ENCODE assay signal across 2 cellular contexts in the genomic region with DNA sequence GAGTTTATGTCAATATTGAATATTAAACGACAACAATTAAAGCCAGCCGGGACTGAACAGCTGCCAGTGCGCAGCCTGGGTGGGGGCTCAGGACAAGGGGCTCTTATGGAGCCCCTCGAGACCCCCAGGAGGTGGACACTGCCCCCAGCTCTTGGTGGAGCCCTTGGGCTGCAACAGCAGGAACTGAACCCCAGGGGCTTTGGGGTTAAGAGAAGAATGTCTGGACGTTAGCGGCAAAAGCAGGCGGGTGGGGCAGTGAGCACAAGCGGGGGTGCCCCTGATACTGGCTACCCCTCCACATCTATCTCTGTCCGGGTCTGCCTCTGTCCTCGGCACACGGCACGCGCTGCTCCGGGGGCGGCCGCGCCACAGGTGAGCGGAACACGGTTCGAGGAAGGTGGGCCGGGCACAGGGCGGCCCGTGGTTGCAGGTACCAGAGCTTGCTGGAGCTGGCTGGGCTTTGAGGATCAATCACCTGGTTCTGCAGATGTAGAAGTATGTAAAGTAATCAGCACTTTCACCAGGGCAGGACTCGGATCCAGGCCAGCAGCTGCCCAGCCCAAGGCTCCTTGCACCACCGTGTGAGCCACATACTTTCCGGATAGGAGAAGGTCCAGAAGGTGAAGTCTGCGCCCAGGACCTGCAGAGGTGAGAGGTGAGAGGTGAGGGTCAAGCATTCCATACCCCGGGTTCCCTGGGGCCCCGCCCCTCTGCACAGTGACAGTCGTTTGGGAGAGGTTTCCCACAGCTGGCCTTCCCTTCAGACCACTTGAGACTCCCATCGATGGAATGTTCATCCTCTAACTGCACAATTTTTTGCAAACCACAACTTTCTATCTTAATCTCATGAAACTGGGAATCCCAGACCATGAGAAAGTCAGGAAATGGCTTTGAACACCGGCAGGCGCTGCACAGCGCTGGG.
TF ChIP-seq lines count a peak whose summit lies in the region.

No MANE protein-coding gene starts in this region.

TF ChIP-seq in SK-N-SH treated with all-trans-retinoic acid at 6 μM for 48 hours, 23 proteins besides CTCF, POLR2A, EP300 and RAD21 (continued from another document):
- TF ChIP-seq, protein P1, sequence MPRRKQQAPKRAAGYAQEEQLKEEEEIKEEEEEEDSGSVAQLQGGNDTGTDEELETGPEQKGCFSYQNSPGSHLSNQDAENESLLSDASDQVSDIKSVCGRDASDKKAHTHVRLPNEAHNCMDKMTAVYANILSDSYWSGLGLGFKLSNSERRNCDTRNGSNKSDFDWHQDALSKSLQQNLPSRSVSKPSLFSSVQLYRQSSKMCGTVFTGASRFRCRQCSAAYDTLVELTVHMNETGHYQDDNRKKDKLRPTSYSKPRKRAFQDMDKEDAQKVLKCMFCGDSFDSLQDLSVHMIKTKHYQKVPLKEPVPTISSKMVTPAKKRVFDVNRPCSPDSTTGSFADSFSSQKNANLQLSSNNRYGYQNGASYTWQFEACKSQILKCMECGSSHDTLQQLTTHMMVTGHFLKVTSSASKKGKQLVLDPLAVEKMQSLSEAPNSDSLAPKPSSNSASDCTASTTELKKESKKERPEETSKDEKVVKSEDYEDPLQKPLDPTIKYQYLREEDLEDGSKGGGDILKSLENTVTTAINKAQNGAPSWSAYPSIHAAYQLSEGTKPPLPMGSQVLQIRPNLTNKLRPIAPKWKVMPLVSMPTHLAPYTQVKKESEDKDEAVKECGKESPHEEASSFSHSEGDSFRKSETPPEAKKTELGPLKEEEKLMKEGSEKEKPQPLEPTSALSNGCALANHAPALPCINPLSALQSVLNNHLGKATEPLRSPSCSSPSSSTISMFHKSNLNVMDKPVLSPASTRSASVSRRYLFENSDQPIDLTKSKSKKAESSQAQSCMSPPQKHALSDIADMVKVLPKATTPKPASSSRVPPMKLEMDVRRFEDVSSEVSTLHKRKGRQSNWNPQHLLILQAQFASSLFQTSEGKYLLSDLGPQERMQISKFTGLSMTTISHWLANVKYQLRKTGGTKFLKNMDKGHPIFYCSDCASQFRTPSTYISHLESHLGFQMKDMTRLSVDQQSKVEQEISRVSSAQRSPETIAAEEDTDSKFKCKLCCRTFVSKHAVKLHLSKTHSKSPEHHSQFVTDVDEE (CRISPR knock-in tag; IDR thresholded peaks at IDR 0.05): no peak
- TF ChIP-seq, protein P2, sequence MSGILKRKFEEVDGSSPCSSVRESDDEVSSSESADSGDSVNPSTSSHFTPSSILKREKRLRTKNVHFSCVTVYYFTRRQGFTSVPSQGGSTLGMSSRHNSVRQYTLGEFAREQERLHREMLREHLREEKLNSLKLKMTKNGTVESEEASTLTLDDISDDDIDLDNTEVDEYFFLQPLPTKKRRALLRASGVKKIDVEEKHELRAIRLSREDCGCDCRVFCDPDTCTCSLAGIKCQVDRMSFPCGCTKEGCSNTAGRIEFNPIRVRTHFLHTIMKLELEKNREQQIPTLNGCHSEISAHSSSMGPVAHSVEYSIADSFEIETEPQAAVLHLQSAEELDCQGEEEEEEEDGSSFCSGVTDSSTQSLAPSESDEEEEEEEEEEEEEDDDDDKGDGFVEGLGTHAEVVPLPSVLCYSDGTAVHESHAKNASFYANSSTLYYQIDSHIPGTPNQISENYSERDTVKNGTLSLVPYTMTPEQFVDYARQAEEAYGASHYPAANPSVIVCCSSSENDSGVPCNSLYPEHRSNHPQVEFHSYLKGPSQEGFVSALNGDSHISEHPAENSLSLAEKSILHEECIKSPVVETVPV (CRISPR knock-in tag; IDR thresholded peaks at IDR 0.05): no peak
- TF ChIP-seq SNAI2 (CRISPR knock-in tag; IDR thresholded peaks at IDR 0.05) (no peak), GLIS3 (CRISPR knock-in tag; IDR thresholded peaks at IDR 0.05) (no peak), TOX (CRISPR knock-in tag; IDR thresholded peaks at IDR 0.05; ENCODE audit: borderline replicate concordance) (no peak; the same call in 1 of the 2 replicates)
- TF ChIP-seq, protein P3, sequence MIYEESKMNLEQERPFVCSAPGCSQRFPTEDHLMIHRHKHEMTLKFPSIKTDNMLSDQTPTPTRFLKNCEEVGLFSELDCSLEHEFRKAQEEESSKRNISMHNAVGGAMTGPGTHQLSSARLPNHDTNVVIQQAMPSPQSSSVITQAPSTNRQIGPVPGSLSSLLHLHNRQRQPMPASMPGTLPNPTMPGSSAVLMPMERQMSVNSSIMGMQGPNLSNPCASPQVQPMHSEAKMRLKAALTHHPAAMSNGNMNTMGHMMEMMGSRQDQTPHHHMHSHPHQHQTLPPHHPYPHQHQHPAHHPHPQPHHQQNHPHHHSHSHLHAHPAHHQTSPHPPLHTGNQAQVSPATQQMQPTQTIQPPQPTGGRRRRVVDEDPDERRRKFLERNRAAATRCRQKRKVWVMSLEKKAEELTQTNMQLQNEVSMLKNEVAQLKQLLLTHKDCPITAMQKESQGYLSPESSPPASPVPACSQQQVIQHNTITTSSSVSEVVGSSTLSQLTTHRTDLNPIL (CRISPR knock-in tag; IDR thresholded peaks at IDR 0.05; ENCODE audit: low read depth): no peak
- TF ChIP-seq, protein P4, sequence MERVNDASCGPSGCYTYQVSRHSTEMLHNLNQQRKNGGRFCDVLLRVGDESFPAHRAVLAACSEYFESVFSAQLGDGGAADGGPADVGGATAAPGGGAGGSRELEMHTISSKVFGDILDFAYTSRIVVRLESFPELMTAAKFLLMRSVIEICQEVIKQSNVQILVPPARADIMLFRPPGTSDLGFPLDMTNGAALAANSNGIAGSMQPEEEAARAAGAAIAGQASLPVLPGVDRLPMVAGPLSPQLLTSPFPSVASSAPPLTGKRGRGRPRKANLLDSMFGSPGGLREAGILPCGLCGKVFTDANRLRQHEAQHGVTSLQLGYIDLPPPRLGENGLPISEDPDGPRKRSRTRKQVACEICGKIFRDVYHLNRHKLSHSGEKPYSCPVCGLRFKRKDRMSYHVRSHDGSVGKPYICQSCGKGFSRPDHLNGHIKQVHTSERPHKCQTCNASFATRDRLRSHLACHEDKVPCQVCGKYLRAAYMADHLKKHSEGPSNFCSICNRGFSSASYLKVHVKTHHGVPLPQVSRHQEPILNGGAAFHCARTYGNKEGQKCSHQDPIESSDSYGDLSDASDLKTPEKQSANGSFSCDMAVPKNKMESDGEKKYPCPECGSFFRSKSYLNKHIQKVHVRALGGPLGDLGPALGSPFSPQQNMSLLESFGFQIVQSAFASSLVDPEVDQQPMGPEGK (CRISPR knock-in tag; IDR thresholded peaks at IDR 0.05; ENCODE audit: borderline replicate concordance): no peak

TF ChIP-seq in SK-N-SH, 30 proteins besides CTCF, POLR2A, EP300 and RAD21 (continued from another document):
- TF ChIP-seq, protein P5, sequence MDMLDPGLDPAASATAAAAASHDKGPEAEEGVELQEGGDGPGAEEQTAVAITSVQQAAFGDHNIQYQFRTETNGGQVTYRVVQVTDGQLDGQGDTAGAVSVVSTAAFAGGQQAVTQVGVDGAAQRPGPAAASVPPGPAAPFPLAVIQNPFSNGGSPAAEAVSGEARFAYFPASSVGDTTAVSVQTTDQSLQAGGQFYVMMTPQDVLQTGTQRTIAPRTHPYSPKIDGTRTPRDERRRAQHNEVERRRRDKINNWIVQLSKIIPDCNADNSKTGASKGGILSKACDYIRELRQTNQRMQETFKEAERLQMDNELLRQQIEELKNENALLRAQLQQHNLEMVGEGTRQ (IDR thresholded peaks at IDR 0.05; ENCODE audit: borderline replicate concordance, low read depth, low read length): no peak
- no peak for TF ChIP-seq CHD2 (IDR thresholded peaks at IDR 0.05; ENCODE audit: low read length, partially characterized antibody)
- TF ChIP-seq TCF12 (IDR thresholded peaks at IDR 0.05): no peak
